Comparison of ENCODE assay signal across 1 cellular context in the genomic region with DNA sequence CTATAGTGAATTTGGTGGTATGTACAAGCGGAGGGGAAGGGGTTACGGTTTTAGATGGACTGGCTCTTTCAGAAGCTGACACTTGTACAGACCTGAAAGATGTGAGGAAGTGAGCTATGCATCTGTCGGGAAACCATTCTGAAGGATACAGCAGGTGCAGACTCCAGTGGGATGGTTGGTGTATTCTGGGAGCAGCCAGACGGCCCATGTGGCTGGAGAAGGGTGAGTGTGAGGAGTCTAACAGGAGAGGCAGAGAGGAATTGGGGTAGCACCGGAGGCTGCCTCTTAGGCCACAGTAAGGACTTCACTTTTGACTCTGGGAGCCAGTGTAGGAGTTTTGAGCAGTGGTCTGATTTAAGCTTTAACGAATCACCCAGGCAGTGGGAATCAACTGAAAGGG.
TF ChIP-seq lines count a peak whose summit lies in the region.

No MANE protein-coding gene starts in this region.

TF ChIP-seq in WTC11, 78 proteins besides CTCF, POLR2A, EP300 and RAD21 (continued from another document):
- TF ChIP-seq, protein P1, sequence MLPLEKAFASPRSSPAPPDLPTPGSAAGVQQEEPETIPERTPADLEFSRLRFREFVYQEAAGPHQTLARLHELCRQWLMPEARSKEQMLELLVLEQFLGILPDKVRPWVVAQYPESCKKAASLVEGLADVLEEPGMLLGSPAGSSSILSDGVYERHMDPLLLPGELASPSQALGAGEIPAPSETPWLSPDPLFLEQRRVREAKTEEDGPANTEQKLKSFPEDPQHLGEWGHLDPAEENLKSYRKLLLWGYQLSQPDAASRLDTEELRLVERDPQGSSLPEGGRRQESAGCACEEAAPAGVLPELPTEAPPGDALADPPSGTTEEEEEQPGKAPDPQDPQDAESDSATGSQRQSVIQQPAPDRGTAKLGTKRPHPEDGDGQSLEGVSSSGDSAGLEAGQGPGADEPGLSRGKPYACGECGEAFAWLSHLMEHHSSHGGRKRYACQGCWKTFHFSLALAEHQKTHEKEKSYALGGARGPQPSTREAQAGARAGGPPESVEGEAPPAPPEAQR (CRISPR knock-in tag; IDR thresholded peaks at IDR 0.05) = no peak
- TF ChIP-seq, protein P2, sequence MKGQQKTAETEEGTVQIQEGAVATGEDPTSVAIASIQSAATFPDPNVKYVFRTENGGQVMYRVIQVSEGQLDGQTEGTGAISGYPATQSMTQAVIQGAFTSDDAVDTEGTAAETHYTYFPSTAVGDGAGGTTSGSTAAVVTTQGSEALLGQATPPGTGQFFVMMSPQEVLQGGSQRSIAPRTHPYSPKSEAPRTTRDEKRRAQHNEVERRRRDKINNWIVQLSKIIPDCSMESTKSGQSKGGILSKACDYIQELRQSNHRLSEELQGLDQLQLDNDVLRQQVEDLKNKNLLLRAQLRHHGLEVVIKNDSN (CRISPR knock-in tag; IDR thresholded peaks at IDR 0.05) = no peak
- TF ChIP-seq E2F1 (CRISPR knock-in tag; IDR thresholded peaks at IDR 0.05) = no peak
- no peak for TF ChIP-seq ZNF512 (CRISPR knock-in tag; IDR thresholded peaks at IDR 0.05; ENCODE audit: borderline replicate concordance)
- TF ChIP-seq, protein P3, sequence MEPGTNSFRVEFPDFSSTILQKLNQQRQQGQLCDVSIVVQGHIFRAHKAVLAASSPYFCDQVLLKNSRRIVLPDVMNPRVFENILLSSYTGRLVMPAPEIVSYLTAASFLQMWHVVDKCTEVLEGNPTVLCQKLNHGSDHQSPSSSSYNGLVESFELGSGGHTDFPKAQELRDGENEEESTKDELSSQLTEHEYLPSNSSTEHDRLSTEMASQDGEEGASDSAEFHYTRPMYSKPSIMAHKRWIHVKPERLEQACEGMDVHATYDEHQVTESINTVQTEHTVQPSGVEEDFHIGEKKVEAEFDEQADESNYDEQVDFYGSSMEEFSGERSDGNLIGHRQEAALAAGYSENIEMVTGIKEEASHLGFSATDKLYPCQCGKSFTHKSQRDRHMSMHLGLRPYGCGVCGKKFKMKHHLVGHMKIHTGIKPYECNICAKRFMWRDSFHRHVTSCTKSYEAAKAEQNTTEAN (CRISPR knock-in tag; IDR thresholded peaks at IDR 0.05) = no peak
- TF ChIP-seq RELA (CRISPR knock-in tag; IDR thresholded peaks at IDR 0.05; ENCODE audit: borderline replicate concordance) = no peak
- no peak for TF ChIP-seq ZNF317 (CRISPR knock-in tag; IDR thresholded peaks at IDR 0.05; ENCODE audit: borderline replicate concordance, low read depth)
- no peak for TF ChIP-seq CREM (CRISPR knock-in tag; IDR thresholded peaks at IDR 0.05)
- no peak for TF ChIP-seq ZMAT4 (CRISPR knock-in tag; IDR thresholded peaks at IDR 0.05)
- TF ChIP-seq AR (CRISPR knock-in tag; IDR thresholded peaks at IDR 0.05) = no peak
- TF ChIP-seq GRHL2 (CRISPR knock-in tag; IDR thresholded peaks at IDR 0.05; ENCODE audit: insufficient replicate concordance, severe bottlenecking) = no peak
- TF ChIP-seq SMAD3 (CRISPR knock-in tag; IDR thresholded peaks at IDR 0.05; ENCODE audit: borderline replicate concordance) = no peak
- no peak for TF ChIP-seq GTF2I (CRISPR knock-in tag; conservative IDR thresholded peaks at IDR 0.05)
- TF ChIP-seq GABPB1 (CRISPR knock-in tag; IDR thresholded peaks at IDR 0.05) = no peak
- TF ChIP-seq ARID4B (CRISPR knock-in tag; IDR thresholded peaks at IDR 0.05; ENCODE audit: borderline replicate concordance) = no peak
- TF ChIP-seq, protein P4, sequence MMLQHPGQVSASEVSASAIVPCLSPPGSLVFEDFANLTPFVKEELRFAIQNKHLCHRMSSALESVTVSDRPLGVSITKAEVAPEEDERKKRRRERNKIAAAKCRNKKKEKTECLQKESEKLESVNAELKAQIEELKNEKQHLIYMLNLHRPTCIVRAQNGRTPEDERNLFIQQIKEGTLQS (CRISPR knock-in tag; conservative IDR thresholded peaks at IDR 0.05) = no peak
- no peak for TF ChIP-seq NR1H2 (CRISPR knock-in tag; IDR thresholded peaks at IDR 0.05)
- no peak for TF ChIP-seq PRDM15 (CRISPR knock-in tag; IDR thresholded peaks at IDR 0.05)
